Comparison of ENCODE assay signal across 15 cellular contexts in the genomic region with DNA sequence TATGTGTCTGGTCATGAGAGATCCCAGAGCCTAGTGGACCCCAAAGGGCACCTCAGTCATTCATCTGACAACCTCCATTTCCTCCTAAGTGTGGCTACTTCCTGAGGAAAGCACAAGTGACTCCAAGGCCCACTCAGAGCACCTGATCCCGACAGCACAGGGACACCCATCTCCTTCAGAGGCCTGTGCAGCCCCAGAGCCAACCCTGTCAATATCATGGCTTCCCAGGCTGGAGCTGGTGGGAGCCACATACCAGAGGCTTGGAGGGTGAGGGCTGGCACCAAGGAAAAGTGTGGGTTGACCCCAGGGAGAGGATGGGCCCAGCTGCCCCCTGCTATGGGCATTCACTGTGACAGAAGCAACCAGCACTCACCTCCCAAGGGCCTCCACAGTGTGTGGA.
DNase-seq lines count a peak whose midpoint lies in the region; ATAC-seq, FAIRE-seq and TF ChIP-seq lines count a peak whose summit lies in the region.
"Had no signal": no experiment of that assay in that cellular context is flagged by ENCODE, and none has a peak within 500 bp of the region (broad histone marks: within the 10 kb centered on the region; RNA-seq: fewer than 3 reads in every experiment).

No MANE protein-coding gene starts in this region.

- H4K20me1 ChIP-seq in osteoblast (ENCODE audit: insufficient read depth, low read length): no peaks in the 10 kb centered on the region
- H4K20me1 ChIP-seq: BLaER1 treated with 17β-estradiol and CSF1 and Interleukin-3, amounts not matched to agents 10 nM and 100 nM had no signal

- intact Hi-C loops in natural killer cell (cut with micrococcal nuclease): no loop called here

- peaks cover 10% of the 10 kb centered on the region for H3K4me1 ChIP-seq in osteoblast (ENCODE audit: insufficient read depth, low read length)

- H3K36me3 Mint-ChIP-seq in natural killer cell: no peaks in the 10 kb centered on the region
- no peaks in the 10 kb centered on the region for H3K36me3 Mint-ChIP-seq in natural killer cell treated with Interleukin-12 subunit alpha and Interleukin-12 subunit beta and Interleukin-15 and Interleukin-18, amount 100 ng/mL, for 72 hours

- H3K4me2 ChIP-seq in osteoblast (ENCODE audit: insufficient read depth, low read length): no peak overlapping the region
- H3K4me2 ChIP-seq: GM23338 had no signal

- no peak overlapping the region for H3K27ac ChIP-seq in osteoblast (ENCODE audit: low read depth, low read length)
- H3K27ac ChIP-seq: BLaER1 treated with 17β-estradiol and CSF1 and Interleukin-3, amounts not matched to agents 10 nM and 100 nM had no signal

- ATAC-seq in natural killer cell (no peak), left lobe of liver (no peak), GM18868 (IDR thresholded peaks at IDR 0.05; ENCODE audit: unreplicated experiment) (no peak), GM19397 (IDR thresholded peaks at IDR 0.05; ENCODE audit: unreplicated experiment) (no peak)
- ATAC-seq in natural killer cell treated with Interleukin-12 subunit alpha and Interleukin-12 subunit beta and Interleukin-15 and Interleukin-18, amount 100 ng/mL, for 72 hours: no peak
- ATAC-seq: GM12878, GM23338 had no signal

- H3K36me3 ChIP-seq in osteoblast (ENCODE audit: insufficient read depth, low read length): no peaks in the 10 kb centered on the region
- H3K36me3 ChIP-seq: BLaER1 treated with 17β-estradiol and CSF1 and Interleukin-3, amounts not matched to agents 10 nM and 100 nM had no signal

- no peak overlapping the region for H3K4me3 Mint-ChIP-seq in natural killer cell
- H3K4me3 Mint-ChIP-seq in natural killer cell treated with Interleukin-12 subunit alpha and Interleukin-12 subunit beta and Interleukin-15 and Interleukin-18, amount 100 ng/mL, for 72 hours: no peak overlapping the region
- H3K4me3 Mint-ChIP-seq: CD4-positive, CD25-positive, alpha-beta regulatory T cell; GM23338; H9 had no signal

- no peaks in the 10 kb centered on the region for H3K9me3 ChIP-seq in osteoblast (ENCODE audit: low read depth, low read length)

- DNase-seq in natural killer cell: no peak
- DNase-seq in natural killer cell treated with Interleukin-12 subunit alpha and Interleukin-12 subunit beta and Interleukin-15 and Interleukin-18, amount 100 ng/mL, for 72 hours (ENCODE audit: low spot score): no peak
- DNase-seq in left lobe of liver (ENCODE audit: low spot score): peak; percentile 26
- peak; percentile 51 for DNase-seq in osteoblast (ENCODE audit: insufficient read length, low spot score, missing footprints)
- DNase-seq in GM19239 (ENCODE audit: insufficient read length, low spot score): no peak
- DNase-seq: 8988T; AML-193; CD4-positive, CD25-positive, alpha-beta regulatory T cell; H9 had no signal

- FAIRE-seq in GM19239 (lab: Jason Lieb, UNC): no peak
- FAIRE-seq: GM12878, GM18507 had no signal

- H3K9me3 Mint-ChIP-seq in natural killer cell: no peaks in the 10 kb centered on the region
- no peaks in the 10 kb centered on the region for H3K9me3 Mint-ChIP-seq in natural killer cell treated with Interleukin-12 subunit alpha and Interleukin-12 subunit beta and Interleukin-15 and Interleukin-18, amount 100 ng/mL, for 72 hours

- H2AFZ ChIP-seq in osteoblast (ENCODE audit: low read length): no peak overlapping the region
- H2AFZ ChIP-seq: GM23338 had no signal

- TF ChIP-seq CTCF in natural killer cell (IDR thresholded peaks at IDR 0.05) (no peak), osteoblast (IDR thresholded peaks at IDR 0.05; ENCODE audit: extremely low read depth, low read depth, low read length) (no peak)

- peak overlapping the region; percentile 3 to 43 for H3K27ac Mint-ChIP-seq in natural killer cell
- H3K27ac Mint-ChIP-seq in natural killer cell treated with Interleukin-12 subunit alpha and Interleukin-12 subunit beta and Interleukin-15 and Interleukin-18, amount 100 ng/mL, for 72 hours: no peak overlapping the region
- H3K27ac Mint-ChIP-seq: CD4-positive, CD25-positive, alpha-beta regulatory T cell; GM23338; H9 had no signal

- no peak overlapping the region for H3K4me3 ChIP-seq in osteoblast (ENCODE audit: insufficient read depth, low read length)
- H3K4me3 ChIP-seq: BLaER1 treated with 17β-estradiol and CSF1 and Interleukin-3, amounts not matched to agents 10 nM and 100 nM; GM12878; GM23338 had no signal

- no peaks in the 10 kb centered on the region for H3K79me2 ChIP-seq in osteoblast (ENCODE audit: insufficient read depth, low read length)

- peaks cover 13% of the 10 kb centered on the region for H3K27me3 ChIP-seq in osteoblast (ENCODE audit: insufficient read depth, low read length)
- H3K27me3 ChIP-seq: BLaER1 treated with 17β-estradiol and CSF1 and Interleukin-3, amounts not matched to agents 10 nM and 100 nM had no signal

- H3K27me3 Mint-ChIP-seq in natural killer cell (ENCODE audit: low read depth in 2 of 2): no peaks in the 10 kb centered on the region
- no peaks in the 10 kb centered on the region for H3K27me3 Mint-ChIP-seq in natural killer cell treated with Interleukin-12 subunit alpha and Interleukin-12 subunit beta and Interleukin-15 and Interleukin-18, amount 100 ng/mL, for 72 hours
- H3K27me3 Mint-ChIP-seq: CD4-positive, CD25-positive, alpha-beta regulatory T cell had no signal

- H3K4me1 Mint-ChIP-seq in natural killer cell: peaks cover 39 to 41% of the 10 kb centered on the region in 2 donors
- H3K4me1 Mint-ChIP-seq in natural killer cell treated with Interleukin-12 subunit alpha and Interleukin-12 subunit beta and Interleukin-15 and Interleukin-18, amount 100 ng/mL, for 72 hours (ENCODE audit: low read depth in 2 of 2): peaks cover 12 to 27% of the 10 kb centered on the region in 2 donors

Comparison
In these comparisons a context has a peak if more than half of its experiments do, and no peak if none do; other contexts are left out.
1. H3K27ac Mint-ChIP-seq: peak in natural killer cell (2 of 2); none in natural killer cell treated with Interleukin-12 subunit alpha and Interleukin-12 subunit beta and Interleukin-15 and Interleukin-18, amount 100 ng/mL, for 72 hours (0 of 2).
2. DNase-seq: peak in left lobe of liver (single experiment) and osteoblast (single experiment); none in natural killer cell (single experiment), natural killer cell treated with Interleukin-12 subunit alpha and Interleukin-12 subunit beta and Interleukin-15 and Interleukin-18, amount 100 ng/mL, for 72 hours (single experiment) and GM19239 (single experiment).